Comparison of ENCODE assay signal across 30 cellular contexts in genomic region chr4:26809811-26810210, GRCh38.
"Had no signal": no experiment of that assay in that cellular context is flagged by ENCODE, and none has a peak within 500 bp of the region (broad histone marks: within the 10 kb centered on the region; RNA-seq: fewer than 3 reads in every experiment).

No MANE protein-coding gene starts in this region.

- H3K9me3 ChIP-seq: esophagus muscularis mucosa, gastrocnemius medialis had no signal

- H3K4me3 ChIP-seq: esophagus muscularis mucosa, gastrocnemius medialis had no signal

- ATAC-seq: activated CD4-positive, CD25-positive, alpha-beta regulatory T cell treated with anti-CD3 and anti-CD28 coated beads, Interleukin-2, amount 50 U/mL, for 24 hours; activated CD8-positive, alpha-beta T cell treated with anti-CD3 and anti-CD28 coated beads for 36 hours; activated T-cell treated with anti-CD3 and anti-CD28 coated beads, Interleukin-2, amount 50 U/mL, for 4 hours; activated T-helper 17 cell treated with anti-CD3 and anti-CD28 coated beads, Interleukin-2, amount 50 U/mL, for 72 hours; effector memory CD8-positive, alpha-beta T cell; foreskin keratinocyte; gastrocnemius medialis; T-helper 17 cell had no signal

- H3K36me3 ChIP-seq: brain microvascular endothelial cell, esophagus muscularis mucosa, gastrocnemius medialis, WERI-Rb-1 had no signal

- DNase-seq: activated B cell treated with CpG ODN at 0.5 μM for 24 hours; activated CD4-positive, alpha-beta T cell treated with anti-CD3 and anti-CD28 coated beads for 48 hours; activated CD4-positive, alpha-beta T cell treated with anti-CD3 and anti-CD28 coated beads, Interleukin-2, amount 50 U/mL, for 1 hour; activated CD4-positive, alpha-beta T cell treated with anti-CD3 and anti-CD28 coated beads, Interleukin-2, amount 50 U/mL, for 48 hours; activated CD8-positive, alpha-beta memory T cell treated with anti-CD3 and anti-CD28 coated beads for 24 hours; activated CD8-positive, alpha-beta T cell treated with anti-CD3 and anti-CD28 coated beads for 36 hours; activated effector memory CD4-positive, alpha-beta T cell treated with Interleukin-2 at 50 U/mL for 16 hours; activated gamma-delta T cell treated with Interleukin-2 at 50 U/mL for 16 hours; activated naive CD4-positive, alpha-beta T cell treated with anti-CD3 and anti-CD28 coated beads, Interleukin-2, amount 50 U/mL, for 16 hours; activated naive CD4-positive, alpha-beta T cell treated with Interleukin-2 at 50 U/mL for 16 hours; activated T-cell treated with anti-CD3 and anti-CD28 coated beads, Interleukin-2, amount 50 U/mL, for 4 hours; amniotic stem cell; anterior cingulate cortex; brain microvascular endothelial cell; caudate nucleus; cortex of kidney; dermis blood vessel endothelial cell; effector CD4-positive, alpha-beta T cell; effector memory CD8-positive, alpha-beta T cell; erythroblast; foreskin keratinocyte; gastrocnemius medialis; glutamatergic neuron; T-helper 1 cell; T-helper 17 cell; T1000; WERI-Rb-1 had no signal

- H3K27me3 ChIP-seq: brain microvascular endothelial cell, esophagus muscularis mucosa, foreskin keratinocyte, gastrocnemius medialis had no signal

- H3K27ac ChIP-seq: brain microvascular endothelial cell, esophagus muscularis mucosa, foreskin keratinocyte, gastrocnemius medialis, WERI-Rb-1 had no signal
